Comparison of ENCODE assay signal across 1 cellular context in the genomic region with DNA sequence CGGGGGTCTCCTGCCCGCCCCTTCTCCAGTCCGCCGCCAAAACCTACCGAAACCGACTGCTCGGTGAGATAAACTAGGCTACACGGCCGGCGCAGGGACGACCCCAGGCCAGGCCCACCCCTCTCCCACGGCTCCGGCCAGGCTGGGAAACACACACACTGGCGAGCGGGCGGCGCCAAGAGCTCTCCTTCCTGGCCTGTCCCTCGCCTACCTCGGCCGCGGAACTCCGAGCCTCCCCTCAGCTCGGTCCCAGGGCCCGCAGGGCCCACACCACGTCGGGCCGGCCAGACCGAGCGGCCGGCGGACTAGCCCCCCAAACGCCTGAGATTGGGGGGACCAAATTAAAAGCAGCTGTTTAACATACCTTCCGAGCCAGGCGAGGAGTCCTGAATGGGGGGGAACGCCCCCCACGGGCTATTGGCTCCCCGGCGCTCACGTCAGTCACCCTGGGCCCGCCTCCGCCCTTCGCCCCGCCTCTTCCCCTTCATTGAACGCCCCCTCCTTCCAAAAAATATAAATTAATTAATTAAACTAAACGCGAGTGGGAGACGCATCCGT.
TF ChIP-seq lines count a peak whose summit lies in the region.

No MANE protein-coding gene starts in this region.

TF ChIP-seq in HepG2, 621 proteins besides CTCF, POLR2A, EP300 and RAD21 (continued from another document):
- TF ChIP-seq, protein P1, sequence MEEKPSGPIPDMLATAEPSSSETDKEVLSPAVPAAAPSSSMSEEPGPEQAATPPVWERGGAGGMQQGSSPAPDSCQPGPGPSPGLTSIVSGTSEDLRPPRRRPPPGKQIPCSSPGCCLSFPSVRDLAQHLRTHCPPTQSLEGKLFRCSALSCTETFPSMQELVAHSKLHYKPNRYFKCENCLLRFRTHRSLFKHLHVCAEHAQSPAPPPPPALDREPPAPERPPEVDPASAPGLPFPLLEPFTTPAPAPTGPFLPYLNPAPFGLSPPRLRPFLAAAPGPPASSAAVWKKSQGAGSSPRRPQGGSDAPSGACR (CRISPR knock-in tag; IDR thresholded peaks at IDR 0.05): no peak
- TF ChIP-seq MIER2 (CRISPR knock-in tag; IDR thresholded peaks at IDR 0.05) (no peak), PRDM15 (CRISPR knock-in tag; IDR thresholded peaks at IDR 0.05) (no peak), NR3C1 (CRISPR knock-in tag; IDR thresholded peaks at IDR 0.05) (no peak), POLR2G (IDR thresholded peaks at IDR 0.05; ENCODE audit: low read depth, low read length) (peak; percentile 66), ZIK1 (CRISPR knock-in tag; IDR thresholded peaks at IDR 0.05; ENCODE audit: borderline replicate concordance, low read depth) (no peak), RBM22 (optimal IDR thresholded peaks at IDR 0.05; ENCODE audit: low read length) (no peak), RBM39 (IDR thresholded peaks at IDR 0.05; ENCODE audit: low read depth, low read length, poor library complexity, severe bottlenecking) (peak; percentile 79), ONECUT2 (CRISPR knock-in tag; IDR thresholded peaks at IDR 0.05) (no peak), RBFOX2 (IDR thresholded peaks at IDR 0.05; ENCODE audit: low read depth, low read length) (peak; percentile 74), ZNF572 (CRISPR knock-in tag; IDR thresholded peaks at IDR 0.05) (no peak)
